Comparison of ENCODE assay signal across 1 cellular context in the genomic region with DNA sequence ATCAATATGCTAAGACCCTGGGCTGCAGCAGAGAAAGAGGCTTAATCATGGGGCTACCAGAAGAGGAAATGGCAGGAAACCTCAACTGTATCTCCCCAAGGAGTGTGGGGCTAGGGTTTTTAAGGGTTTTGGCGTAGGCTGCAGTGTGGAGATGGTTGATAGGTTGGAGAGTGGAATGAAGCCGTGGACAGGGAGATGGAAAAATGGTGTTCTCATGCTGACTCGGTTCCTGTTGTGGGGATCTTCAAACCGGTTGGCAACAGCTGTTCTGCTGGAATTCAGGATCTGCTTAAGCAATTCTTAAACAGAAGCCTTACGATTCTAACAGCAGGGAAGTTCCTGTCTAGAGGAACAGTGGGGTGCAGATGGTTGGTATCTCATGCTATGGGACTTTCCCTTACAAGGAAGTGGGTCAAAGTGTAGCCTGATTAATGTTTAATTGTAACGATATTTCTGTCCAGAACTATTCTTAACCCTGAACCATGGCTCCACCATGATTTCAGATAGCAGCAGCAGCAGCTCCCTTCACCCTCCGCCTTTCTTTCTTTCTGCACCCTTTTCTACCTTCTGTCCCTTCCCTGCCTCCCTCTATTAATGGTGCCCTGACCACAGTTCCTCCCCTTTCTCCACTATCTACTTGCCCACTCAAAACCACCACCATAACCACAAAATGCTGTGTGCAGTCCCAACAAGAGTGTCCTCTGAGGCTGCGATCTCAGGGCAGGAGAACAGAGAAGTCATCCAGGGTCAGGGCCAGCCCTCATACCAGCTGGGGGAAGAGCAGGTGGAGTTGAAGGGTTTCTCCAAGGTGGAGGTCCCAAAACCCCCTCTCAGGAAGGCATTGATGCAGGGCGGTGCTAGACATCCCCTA.
A peak's percentile ranks its signal among the peaks of the same experiment; 100 is the strongest.
TF ChIP-seq lines count a peak whose summit lies in the region.

No MANE protein-coding gene starts in this region.

TF ChIP-seq in K562, 482 proteins besides CTCF, POLR2A, EP300 and RAD21 (continued from another document and continues in another):
- TF ChIP-seq, protein P1, sequence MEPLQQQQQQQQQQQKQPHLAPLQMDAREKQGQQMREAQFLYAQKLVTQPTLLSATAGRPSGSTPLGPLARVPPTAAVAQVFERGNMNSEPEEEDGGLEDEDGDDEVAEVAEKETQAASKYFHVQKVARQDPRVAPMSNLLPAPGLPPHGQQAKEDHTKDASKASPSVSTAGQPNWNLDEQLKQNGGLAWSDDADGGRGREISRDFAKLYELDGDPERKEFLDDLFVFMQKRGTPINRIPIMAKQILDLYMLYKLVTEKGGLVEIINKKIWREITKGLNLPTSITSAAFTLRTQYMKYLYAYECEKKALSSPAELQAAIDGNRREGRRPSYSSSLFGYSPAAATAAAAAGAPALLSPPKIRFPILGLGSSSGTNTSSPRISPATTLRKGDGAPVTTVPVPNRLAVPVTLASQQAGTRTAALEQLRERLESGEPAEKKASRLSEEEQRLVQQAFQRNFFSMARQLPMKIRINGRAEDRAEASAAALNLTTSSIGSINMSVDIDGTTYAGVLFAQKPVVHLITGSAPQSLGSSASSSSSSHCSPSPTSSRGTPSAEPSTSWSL (CRISPR knock-in tag; IDR thresholded peaks at IDR 0.05; ENCODE audit: borderline replicate concordance), result no peak
- TF ChIP-seq ZNF134 (CRISPR knock-in tag; conservative IDR thresholded peaks at IDR 0.05) (no peak), NCOR1 (IDR thresholded peaks at IDR 0.05) (peak; percentile 74), WHSC1 (IDR thresholded peaks at IDR 0.05; ENCODE audit: low read length) (no peak), CTBP1 (IDR thresholded peaks at IDR 0.05; ENCODE audit: borderline replicate concordance) (no peak), CGGBP1 (CRISPR knock-in tag; IDR thresholded peaks at IDR 0.05) (no peak), MAZ (CRISPR knock-in tag; conservative IDR thresholded peaks at IDR 0.05 in 1 of 2, IDR thresholded peaks at IDR 0.05 in 1 of 2) (peak in 1 of 2 experiments; percentile 35; a peak in 1 of 4 replicates), BRCA1 (IDR thresholded peaks at IDR 0.05) (no peak), BRCA1 (CRISPR knock-in tag; IDR thresholded peaks at IDR 0.05) (no peak), CBFB (CRISPR knock-in tag; IDR thresholded peaks at IDR 0.05) (peak; percentile 98), ZFPM2 (CRISPR knock-in tag; IDR thresholded peaks at IDR 0.05) (no peak), KLF16 (IDR thresholded peaks at IDR 0.05) (peak; percentile 62), SMARCE1 (IDR thresholded peaks at IDR 0.05) (peak; percentile 56; the same call in 1 of the 2 replicates), GATA2 (CRISPR knock-in tag; IDR thresholded peaks at IDR 0.05) (peak; percentile 77), ELF4 (CRISPR knock-in tag; IDR thresholded peaks at IDR 0.05) (peak; percentile 80), HDAC3 (IDR thresholded peaks at IDR 0.05; ENCODE audit: borderline replicate concordance, partially characterized antibody) (no peak), CBX2 (IDR thresholded peaks at IDR 0.05; ENCODE audit: insufficient read depth, low read length, poor library complexity, severe bottlenecking) (no peak), MEF2A (IDR thresholded peaks at IDR 0.05; ENCODE audit: control insufficient read depth, low read depth, low read length) (0 out of 2 replicates have a peak, but pooled peaks have one; percentile 21), ZNF583 (CRISPR knock-in tag; IDR thresholded peaks at IDR 0.05) (no peak), CHCHD3 (CRISPR knock-in tag; IDR thresholded peaks at IDR 0.05) (no peak), DACH1 (IDR thresholded peaks at IDR 0.05; ENCODE audit: partially characterized antibody) (peak; percentile 44), TAF7 (tag; IDR thresholded peaks at IDR 0.05) (no peak), CCNT2 (IDR thresholded peaks at IDR 0.05; ENCODE audit: borderline replicate concordance, extremely low read depth, insufficient read length, low read depth, low read length) (no peak), SUPT5H (IDR thresholded peaks at IDR 0.05) (no peak), THRB (CRISPR knock-in tag; conservative IDR thresholded peaks at IDR 0.05) (peak; percentile 93), IFI16 (CRISPR knock-in tag; IDR thresholded peaks at IDR 0.05) (no peak), RCOR1 (IDR thresholded peaks at IDR 0.05; ENCODE audit: borderline replicate concordance in 1 of 2, low read depth in 2 of 2, low read length in 2 of 2) (peak in 1 of 2 experiments; percentile 52; a peak in 1 of 4 replicates), ZNF253 (CRISPR knock-in tag; conservative IDR thresholded peaks at IDR 0.05) (no peak), BCL6 (CRISPR knock-in tag; IDR thresholded peaks at IDR 0.05) (0 out of 2 replicates have a peak, but pooled peaks have one; percentile 15), NFIC (IDR thresholded peaks at IDR 0.05) (peak; percentile 31; the same call in 1 of the 2 replicates), ELF2 (CRISPR knock-in tag; IDR thresholded peaks at IDR 0.05) (no peak), ZNF668 (CRISPR knock-in tag; IDR thresholded peaks at IDR 0.05) (no peak), ASH1L (IDR thresholded peaks at IDR 0.05; ENCODE audit: borderline replicate concordance, low read depth, partially characterized antibody) (no peak), PHB2 (IDR thresholded peaks at IDR 0.05; ENCODE audit: low read depth) (no peak), ZBTB1 (CRISPR knock-in tag; IDR thresholded peaks at IDR 0.05; ENCODE audit: borderline replicate concordance, low read depth) (peak; percentile 99)
- TF ChIP-seq, protein P2, sequence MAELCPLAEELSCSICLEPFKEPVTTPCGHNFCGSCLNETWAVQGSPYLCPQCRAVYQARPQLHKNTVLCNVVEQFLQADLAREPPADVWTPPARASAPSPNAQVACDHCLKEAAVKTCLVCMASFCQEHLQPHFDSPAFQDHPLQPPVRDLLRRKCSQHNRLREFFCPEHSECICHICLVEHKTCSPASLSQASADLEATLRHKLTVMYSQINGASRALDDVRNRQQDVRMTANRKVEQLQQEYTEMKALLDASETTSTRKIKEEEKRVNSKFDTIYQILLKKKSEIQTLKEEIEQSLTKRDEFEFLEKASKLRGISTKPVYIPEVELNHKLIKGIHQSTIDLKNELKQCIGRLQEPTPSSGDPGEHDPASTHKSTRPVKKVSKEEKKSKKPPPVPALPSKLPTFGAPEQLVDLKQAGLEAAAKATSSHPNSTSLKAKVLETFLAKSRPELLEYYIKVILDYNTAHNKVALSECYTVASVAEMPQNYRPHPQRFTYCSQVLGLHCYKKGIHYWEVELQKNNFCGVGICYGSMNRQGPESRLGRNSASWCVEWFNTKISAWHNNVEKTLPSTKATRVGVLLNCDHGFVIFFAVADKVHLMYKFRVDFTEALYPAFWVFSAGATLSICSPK (IDR thresholded peaks at IDR 0.05; ENCODE audit: borderline replicate concordance), result no peak
- TF ChIP-seq, protein P3, sequence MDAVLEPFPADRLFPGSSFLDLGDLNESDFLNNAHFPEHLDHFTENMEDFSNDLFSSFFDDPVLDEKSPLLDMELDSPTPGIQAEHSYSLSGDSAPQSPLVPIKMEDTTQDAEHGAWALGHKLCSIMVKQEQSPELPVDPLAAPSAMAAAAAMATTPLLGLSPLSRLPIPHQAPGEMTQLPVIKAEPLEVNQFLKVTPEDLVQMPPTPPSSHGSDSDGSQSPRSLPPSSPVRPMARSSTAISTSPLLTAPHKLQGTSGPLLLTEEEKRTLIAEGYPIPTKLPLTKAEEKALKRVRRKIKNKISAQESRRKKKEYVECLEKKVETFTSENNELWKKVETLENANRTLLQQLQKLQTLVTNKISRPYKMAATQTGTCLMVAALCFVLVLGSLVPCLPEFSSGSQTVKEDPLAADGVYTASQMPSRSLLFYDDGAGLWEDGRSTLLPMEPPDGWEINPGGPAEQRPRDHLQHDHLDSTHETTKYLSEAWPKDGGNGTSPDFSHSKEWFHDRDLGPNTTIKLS (IDR thresholded peaks at IDR 0.05; ENCODE audit: borderline replicate concordance, low read depth), result no peak
- TF ChIP-seq, protein P4, sequence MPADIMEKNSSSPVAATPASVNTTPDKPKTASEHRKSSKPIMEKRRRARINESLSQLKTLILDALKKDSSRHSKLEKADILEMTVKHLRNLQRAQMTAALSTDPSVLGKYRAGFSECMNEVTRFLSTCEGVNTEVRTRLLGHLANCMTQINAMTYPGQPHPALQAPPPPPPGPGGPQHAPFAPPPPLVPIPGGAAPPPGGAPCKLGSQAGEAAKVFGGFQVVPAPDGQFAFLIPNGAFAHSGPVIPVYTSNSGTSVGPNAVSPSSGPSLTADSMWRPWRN (IDR thresholded peaks at IDR 0.05; ENCODE audit: low read depth), result 0 out of 2 replicates have a peak, but pooled peaks have one; percentile 41
- TF ChIP-seq, protein P5, sequence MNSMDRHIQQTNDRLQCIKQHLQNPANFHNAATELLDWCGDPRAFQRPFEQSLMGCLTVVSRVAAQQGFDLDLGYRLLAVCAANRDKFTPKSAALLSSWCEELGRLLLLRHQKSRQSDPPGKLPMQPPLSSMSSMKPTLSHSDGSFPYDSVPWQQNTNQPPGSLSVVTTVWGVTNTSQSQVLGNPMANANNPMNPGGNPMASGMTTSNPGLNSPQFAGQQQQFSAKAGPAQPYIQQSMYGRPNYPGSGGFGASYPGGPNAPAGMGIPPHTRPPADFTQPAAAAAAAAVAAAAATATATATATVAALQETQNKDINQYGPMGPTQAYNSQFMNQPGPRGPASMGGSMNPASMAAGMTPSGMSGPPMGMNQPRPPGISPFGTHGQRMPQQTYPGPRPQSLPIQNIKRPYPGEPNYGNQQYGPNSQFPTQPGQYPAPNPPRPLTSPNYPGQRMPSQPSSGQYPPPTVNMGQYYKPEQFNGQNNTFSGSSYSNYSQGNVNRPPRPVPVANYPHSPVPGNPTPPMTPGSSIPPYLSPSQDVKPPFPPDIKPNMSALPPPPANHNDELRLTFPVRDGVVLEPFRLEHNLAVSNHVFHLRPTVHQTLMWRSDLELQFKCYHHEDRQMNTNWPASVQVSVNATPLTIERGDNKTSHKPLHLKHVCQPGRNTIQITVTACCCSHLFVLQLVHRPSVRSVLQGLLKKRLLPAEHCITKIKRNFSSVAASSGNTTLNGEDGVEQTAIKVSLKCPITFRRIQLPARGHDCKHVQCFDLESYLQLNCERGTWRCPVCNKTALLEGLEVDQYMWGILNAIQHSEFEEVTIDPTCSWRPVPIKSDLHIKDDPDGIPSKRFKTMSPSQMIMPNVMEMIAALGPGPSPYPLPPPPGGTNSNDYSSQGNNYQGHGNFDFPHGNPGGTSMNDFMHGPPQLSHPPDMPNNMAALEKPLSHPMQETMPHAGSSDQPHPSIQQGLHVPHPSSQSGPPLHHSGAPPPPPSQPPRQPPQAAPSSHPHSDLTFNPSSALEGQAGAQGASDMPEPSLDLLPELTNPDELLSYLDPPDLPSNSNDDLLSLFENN (IDR thresholded peaks at IDR 0.05; ENCODE audit: low read depth in 2 of 2, low read length in 2 of 2), result no peak
- TF ChIP-seq, protein P6, sequence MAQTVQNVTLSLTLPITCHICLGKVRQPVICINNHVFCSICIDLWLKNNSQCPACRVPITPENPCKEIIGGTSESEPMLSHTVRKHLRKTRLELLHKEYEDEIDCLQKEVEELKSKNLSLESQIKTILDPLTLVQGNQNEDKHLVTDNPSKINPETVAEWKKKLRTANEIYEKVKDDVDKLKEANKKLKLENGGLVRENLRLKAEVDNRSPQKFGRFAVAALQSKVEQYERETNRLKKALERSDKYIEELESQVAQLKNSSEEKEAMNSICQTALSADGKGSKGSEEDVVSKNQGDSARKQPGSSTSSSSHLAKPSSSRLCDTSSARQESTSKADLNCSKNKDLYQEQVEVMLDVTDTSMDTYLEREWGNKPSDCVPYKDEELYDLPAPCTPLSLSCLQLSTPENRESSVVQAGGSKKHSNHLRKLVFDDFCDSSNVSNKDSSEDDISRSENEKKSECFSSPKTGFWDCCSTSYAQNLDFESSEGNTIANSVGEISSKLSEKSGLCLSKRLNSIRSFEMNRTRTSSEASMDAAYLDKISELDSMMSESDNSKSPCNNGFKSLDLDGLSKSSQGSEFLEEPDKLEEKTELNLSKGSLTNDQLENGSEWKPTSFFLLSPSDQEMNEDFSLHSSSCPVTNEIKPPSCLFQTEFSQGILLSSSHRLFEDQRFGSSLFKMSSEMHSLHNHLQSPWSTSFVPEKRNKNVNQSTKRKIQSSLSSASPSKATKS (CRISPR knock-in tag; IDR thresholded peaks at IDR 0.05), result no peak
- TF ChIP-seq, protein P7, sequence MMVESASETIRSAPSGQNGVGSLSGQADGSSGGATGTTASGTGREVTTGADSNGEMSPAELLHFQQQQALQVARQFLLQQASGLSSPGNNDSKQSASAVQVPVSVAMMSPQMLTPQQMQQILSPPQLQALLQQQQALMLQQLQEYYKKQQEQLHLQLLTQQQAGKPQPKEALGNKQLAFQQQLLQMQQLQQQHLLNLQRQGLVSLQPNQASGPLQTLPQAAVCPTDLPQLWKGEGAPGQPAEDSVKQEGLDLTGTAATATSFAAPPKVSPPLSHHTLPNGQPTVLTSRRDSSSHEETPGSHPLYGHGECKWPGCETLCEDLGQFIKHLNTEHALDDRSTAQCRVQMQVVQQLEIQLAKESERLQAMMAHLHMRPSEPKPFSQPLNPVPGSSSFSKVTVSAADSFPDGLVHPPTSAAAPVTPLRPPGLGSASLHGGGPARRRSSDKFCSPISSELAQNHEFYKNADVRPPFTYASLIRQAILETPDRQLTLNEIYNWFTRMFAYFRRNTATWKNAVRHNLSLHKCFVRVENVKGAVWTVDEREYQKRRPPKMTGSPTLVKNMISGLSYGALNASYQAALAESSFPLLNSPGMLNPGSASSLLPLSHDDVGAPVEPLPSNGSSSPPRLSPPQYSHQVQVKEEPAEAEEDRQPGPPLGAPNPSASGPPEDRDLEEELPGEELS (CRISPR knock-in tag; IDR thresholded peaks at IDR 0.05; ENCODE audit: borderline replicate concordance), result no peak
- TF ChIP-seq, protein P8, sequence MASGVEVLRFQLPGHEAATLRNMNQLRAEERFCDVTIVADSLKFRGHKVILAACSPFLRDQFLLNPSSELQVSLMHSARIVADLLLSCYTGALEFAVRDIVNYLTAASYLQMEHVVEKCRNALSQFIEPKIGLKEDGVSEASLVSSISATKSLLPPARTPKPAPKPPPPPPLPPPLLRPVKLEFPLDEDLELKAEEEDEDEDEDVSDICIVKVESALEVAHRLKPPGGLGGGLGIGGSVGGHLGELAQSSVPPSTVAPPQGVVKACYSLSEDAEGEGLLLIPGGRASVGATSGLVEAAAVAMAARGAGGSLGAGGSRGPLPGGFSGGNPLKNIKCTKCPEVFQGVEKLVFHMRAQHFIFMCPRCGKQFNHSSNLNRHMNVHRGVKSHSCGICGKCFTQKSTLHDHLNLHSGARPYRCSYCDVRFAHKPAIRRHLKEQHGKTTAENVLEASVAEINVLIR (CRISPR knock-in tag; IDR thresholded peaks at IDR 0.05), result no peak
